ENCODE assay signal across 8 cellular contexts in the genomic region with DNA sequence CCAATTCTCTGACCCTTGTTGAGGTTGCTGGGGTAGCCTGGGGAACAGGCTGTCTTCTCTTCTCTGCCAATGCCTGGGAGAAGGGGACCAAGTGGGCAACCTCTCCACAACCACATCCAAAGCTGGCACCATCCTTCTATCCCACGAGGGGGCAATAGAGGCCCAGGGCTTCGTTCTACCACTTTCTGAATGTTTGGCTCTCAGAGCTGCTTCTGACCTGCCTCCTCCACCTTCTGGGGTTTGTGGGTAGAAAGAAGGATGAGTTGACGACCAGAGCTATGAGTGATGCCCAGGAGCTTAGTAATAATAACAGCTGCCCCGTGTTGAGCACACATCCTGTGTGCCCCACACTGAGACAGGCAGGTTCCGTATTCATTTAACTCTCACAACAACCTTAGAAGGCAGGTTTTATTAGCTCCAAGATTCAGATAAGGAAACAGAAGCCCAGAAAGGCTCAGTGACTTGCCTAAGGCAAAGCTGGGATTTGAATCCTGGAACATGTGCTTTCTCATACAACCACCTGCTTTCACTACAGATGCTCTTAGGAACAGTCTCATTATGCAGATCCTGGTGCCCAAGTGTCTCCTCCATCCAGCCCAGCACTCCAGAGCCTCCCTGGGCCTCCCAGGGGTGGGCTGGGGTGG. TPM values are rescaled to one million over a fixed set of nuclear protein-coding genes. Genes with fewer than 3 reads are reported as not detected.
DNase-seq lines count a peak whose midpoint lies in the region; ATAC-seq and TF ChIP-seq lines count a peak whose summit lies in the region.

No MANE protein-coding gene starts in this region.

- peak overlapping the region; percentile 91 for H3K27ac Mint-ChIP-seq in activated T-cell treated with anti-CD3 and anti-CD28 coated beads, Interleukin-2, amount 50 U/mL, for 24 hours

- ATAC-seq in HG03342 (IDR thresholded peaks at IDR 0.05; ENCODE audit: unreplicated experiment): peak; percentile 61

- H3K9me3 Mint-ChIP-seq in activated T-cell treated with anti-CD3 and anti-CD28 coated beads, Interleukin-2, amount 50 U/mL, for 24 hours: no peaks in the 10 kb centered on the region

- peak overlapping the region; percentile 44 for H3K4me3 Mint-ChIP-seq in activated T-cell treated with anti-CD3 and anti-CD28 coated beads, Interleukin-2, amount 50 U/mL, for 24 hours

- peak; percentile 70 to 76 for DNase-seq in cardiac muscle cell (ENCODE audit: low read depth in 1 of 2, low spot score in 1 of 2)
- no peak for DNase-seq in right atrium auricular region (ENCODE audit: low spot score)
- peak; percentile 60 for DNase-seq in NOMO-1 treated with dmso at 0.1 percent for 144 hours (lab: John Stamatoyannopoulos, UW; ENCODE audit: unreplicated experiment)
- peak; percentile 78 for DNase-seq in activated T-cell treated with anti-CD3 and anti-CD28 coated beads, Interleukin-2, amount 50 U/mL, for 24 hours
- DNase-seq in fibroblast of pulmonary artery (ENCODE audit: low read depth): peak; percentile 61
- peak; percentile 52 for DNase-seq in renal cortical epithelial cell (ENCODE audit: low read depth)
- no peak for DNase-seq in Ammon's horn (ENCODE audit: low spot score)

- H3K36me3 ChIP-seq in cardiac muscle cell (no peaks in the 10 kb centered on the region), right atrium auricular region (no peaks in the 10 kb centered on the region)

- H3K27me3 ChIP-seq in cardiac muscle cell (no peaks in the 10 kb centered on the region), right atrium auricular region (no peaks in the 10 kb centered on the region)

- peak; percentile 87 for TF ChIP-seq CTCF in cardiac muscle cell (IDR thresholded peaks at IDR 0.05; ENCODE audit: low read depth, low read length)
- TF ChIP-seq CTCF in right atrium auricular region (IDR thresholded peaks at IDR 0.05): peak in 1 of 2 donors; percentile 59
- TF ChIP-seq CTCF in fibroblast of pulmonary artery (IDR thresholded peaks at IDR 0.05; ENCODE audit: low read length, missing control alignments): peak; percentile 80

- H3K4me1 ChIP-seq in cardiac muscle cell (ENCODE audit: low read depth) (no peaks in the 10 kb centered on the region), right atrium auricular region (no peaks in the 10 kb centered on the region)

- H3K4me1 Mint-ChIP-seq in activated T-cell treated with anti-CD3 and anti-CD28 coated beads, Interleukin-2, amount 50 U/mL, for 24 hours (ENCODE audit: low read depth): peaks cover 32% of the 10 kb centered on the region

- peaks cover 65% of the 10 kb centered on the region for H3K36me3 Mint-ChIP-seq in activated T-cell treated with anti-CD3 and anti-CD28 coated beads, Interleukin-2, amount 50 U/mL, for 24 hours (ENCODE audit: low read depth)

- H3K9me3 ChIP-seq in cardiac muscle cell (ENCODE audit: low read depth): no peaks in the 10 kb centered on the region
- no peaks in the 10 kb centered on the region for H3K9me3 ChIP-seq in right atrium auricular region

- H3K27ac ChIP-seq in cardiac muscle cell: no peak overlapping the region
- no peak overlapping the region for H3K27ac ChIP-seq in right atrium auricular region

- H3K4me3 ChIP-seq in cardiac muscle cell (no peak overlapping the region), right atrium auricular region (no peak overlapping the region), fibroblast of pulmonary artery (replicated peaks; ENCODE audit: low read depth, low read length) (no peak overlapping the region)

- H3K27me3 Mint-ChIP-seq in activated T-cell treated with anti-CD3 and anti-CD28 coated beads, Interleukin-2, amount 50 U/mL, for 24 hours: no peaks in the 10 kb centered on the region

RNA-seq across cellular contexts. Expression of a gene that starts 11.1 kb away (rescaled TPM):
- total RNA-seq in cardiac muscle cell (45.1 and 92.1 TPM in 2 replicates), right atrium auricular region (1 to 10 TPM; 6.1 to 8.5 TPM), renal cortical epithelial cell (0.17 and 6.1 TPM in 2 replicates)
- polyA plus RNA-seq in cardiac muscle cell: 77.5 and 85.3 TPM in 2 replicates

RNA-seq across cellular contexts. Expression of a gene that starts 34.5 kb away (rescaled TPM):
- total RNA-seq in cardiac muscle cell: 94.6 and 152 TPM in 2 replicates
- 97.9 and 102 TPM in 2 replicates for polyA plus RNA-seq in cardiac muscle cell
- 10 to 100 TPM; 50.0 to 51.4 TPM for total RNA-seq in right atrium auricular region
- 53.8 and 85.3 TPM in 2 replicates for total RNA-seq in renal cortical epithelial cell

RNA-seq across cellular contexts. Expression of a gene that starts 36.8 kb away (rescaled TPM):
- total RNA-seq in cardiac muscle cell (not detected in 2 replicates), right atrium auricular region (under 1 TPM; 0.12 to 0.30 TPM), renal cortical epithelial cell (0.17 TPM in 1 of 2 replicates, not detected in the other)
- not detected in 2 replicates for polyA plus RNA-seq in cardiac muscle cell

Comparison
In these comparisons a context has a peak if more than half of its experiments do, and no peak if none do; other contexts are left out.
1. DNase-seq: peak in cardiac muscle cell (2 of 2), NOMO-1 treated with dmso at 0.1 percent for 144 hours (single experiment), activated T-cell treated with anti-CD3 and anti-CD28 coated beads, Interleukin-2, amount 50 U/mL, for 24 hours (single experiment), fibroblast of pulmonary artery (single experiment) and renal cortical epithelial cell (single experiment); none in right atrium auricular region (single experiment) and Ammon's horn (single experiment).